Comparison of ENCODE assay signal across 8 cellular contexts in the genomic region with DNA sequence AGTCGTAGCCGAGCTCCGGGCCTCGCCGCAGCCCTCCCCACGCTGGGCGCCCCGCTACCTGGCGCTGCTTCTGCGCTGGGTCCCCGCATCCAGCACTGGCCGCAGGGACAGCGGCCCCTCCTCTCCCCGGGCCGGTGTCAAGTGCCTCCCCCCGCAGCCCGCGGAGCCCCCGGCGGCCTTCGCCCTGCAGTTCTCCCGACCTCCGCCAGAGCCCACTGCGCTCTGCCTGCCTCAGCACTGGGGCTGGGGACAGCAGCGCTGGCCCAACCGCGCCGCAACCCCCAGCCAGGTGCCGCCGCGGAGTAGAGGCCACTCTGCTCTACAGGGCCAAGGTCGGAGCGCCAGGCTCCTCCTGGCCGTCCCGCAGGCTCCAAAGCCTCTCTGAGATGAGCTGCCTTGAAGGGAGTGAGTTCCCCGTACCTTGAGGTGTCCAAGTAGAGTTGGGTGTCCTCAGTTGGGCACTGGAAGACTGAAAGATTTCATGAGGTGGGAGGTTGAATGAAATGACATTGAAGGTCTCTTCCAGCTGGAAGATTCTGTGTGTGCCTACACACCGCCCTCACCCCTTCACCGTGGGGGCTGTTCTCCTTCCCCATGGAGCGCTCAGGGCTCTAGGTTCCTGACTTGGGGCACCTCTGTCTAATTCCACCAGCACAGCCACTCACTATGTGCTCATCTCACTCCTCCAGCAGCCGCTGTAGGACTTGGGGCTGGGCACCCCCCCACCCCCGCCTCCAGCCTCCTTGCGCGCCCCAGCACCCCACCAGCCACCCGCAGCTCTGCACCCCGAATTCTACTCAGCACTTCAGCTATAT. TPM values are rescaled to one million over a fixed set of nuclear protein-coding genes. Genes with fewer than 3 reads are reported as not detected.
DNase-seq lines count a peak whose midpoint lies in the region; ATAC-seq and TF ChIP-seq lines count a peak whose summit lies in the region.

No MANE protein-coding gene starts in this region.

- no peak overlapping the region for H3K27ac Mint-ChIP-seq in H9
- peak overlapping the region; percentile 88 for H3K27ac Mint-ChIP-seq in activated naive CD8-positive, alpha-beta T cell treated with anti-CD3 and anti-CD28 coated beads, Interleukin-2, amount 10 ng/mL, durations not matched to agents 7 days and 5 days

- intact Hi-C loops in ovary (cut with DNase I) (loop anchor here in 1 of 4 donors (10.0 kb wide), 2 partner anchors 58 to 182 kb away; no protein-coding TSS in a partner anchor), thyroid gland (cut with DNase I) (loop anchor here (2.0 to 10.0 kb wide), 3 partner anchors 18 to 182 kb away; no protein-coding TSS in a partner anchor)

- H3T11ph ChIP-seq in H9 (ENCODE audit: low read length) = no peak overlapping the region

- peak overlapping the region; percentile 68 for H3K4me3 ChIP-seq in GM06990 (replicated peaks; ENCODE audit: low read depth, low read length)
- H3K4me3 ChIP-seq in MG63 = peak overlapping the region; percentile 54
- H3K4me3 ChIP-seq in cardiac muscle cell = peak overlapping the region; percentile 36
- H3K4me3 ChIP-seq in ovary = peak overlapping the region; percentile 73
- H3K4me3 ChIP-seq in thyroid gland (replicated peaks in 1 of 3) = peak overlapping the region in 2 of 3 donors; percentile 38 to 49

- peak overlapping the region; percentile 62 to 82 for H3K4me3 Mint-ChIP-seq in H9
- peak overlapping the region; percentile 88 for H3K4me3 Mint-ChIP-seq in activated naive CD8-positive, alpha-beta T cell treated with anti-CD3 and anti-CD28 coated beads, Interleukin-2, amount 10 ng/mL, durations not matched to agents 7 days and 5 days

- no peak overlapping the region; the same call in 1 of the 2 replicates for H3K14ac ChIP-seq in H9 (ENCODE audit: insufficient read depth, low read length)

- no peak overlapping the region for H2AFZ ChIP-seq in H9 (ENCODE audit: low read length)

- no peak overlapping the region for H3K23ac ChIP-seq in H9 (ENCODE audit: insufficient read length, low read depth, low read length)

- no peaks in the 10 kb centered on the region for H3K9me3 Mint-ChIP-seq in H9
- no peaks in the 10 kb centered on the region for H3K9me3 Mint-ChIP-seq in activated naive CD8-positive, alpha-beta T cell treated with anti-CD3 and anti-CD28 coated beads, Interleukin-2, amount 10 ng/mL, durations not matched to agents 7 days and 5 days

- POLR2A ChIA-PET in activated naive CD8-positive, alpha-beta T cell treated with anti-CD3 and anti-CD28 coated beads, Interleukin-2, amount 10 ng/mL, durations not matched to agents 7 days and 5 days (lab: Charles Lee) = interaction anchor here (0.5 to 2.2 kb wide), 8 partner anchors 8 to 140 kb away, joined by 3 to 5 read pairs (median 4); no protein-coding TSS in a partner anchor

- H4K5ac ChIP-seq in H9 (ENCODE audit: insufficient read length, low read depth, low read length) = no peak overlapping the region

- H3K79me1 ChIP-seq in H9 (ENCODE audit: insufficient read depth, low read depth, low read length, poor library complexity, severe bottlenecking) = no peaks in the 10 kb centered on the region

- no peak overlapping the region for H2AK5ac ChIP-seq in H9 (ENCODE audit: insufficient read length, low read length)

- no peak overlapping the region for H4K91ac ChIP-seq in H9 (ENCODE audit: insufficient read length, low read depth, low read length)

- TF ChIP-seq CTCF in GM06990 (IDR thresholded peaks at IDR 0.05; ENCODE audit: insufficient read depth, low read length, poor library complexity, severe bottlenecking) (peak; percentile 82), H9 (conservative IDR thresholded peaks at IDR 0.05) (peak; percentile 98), cardiac muscle cell (IDR thresholded peaks at IDR 0.05; ENCODE audit: low read depth, low read length) (peak; percentile 88), ovary (IDR thresholded peaks at IDR 0.05) (peak; percentile 86 to 99 (median 97)), thyroid gland (IDR thresholded peaks at IDR 0.05) (peak; percentile 91 to 99 (median 99))

- H3K27me3 ChIP-seq in GM06990 (replicated peaks; ENCODE audit: control insufficient read depth, insufficient read depth, low read length) (no peaks in the 10 kb centered on the region), H9 (ENCODE audit: insufficient read depth, low read length) (no peaks in the 10 kb centered on the region; the same call in 1 of the 2 replicates), MG63 (no peaks in the 10 kb centered on the region), cardiac muscle cell (no peaks in the 10 kb centered on the region), ovary (no peaks in the 10 kb centered on the region), thyroid gland (no peaks in the 10 kb centered on the region)

- H3K23me2 ChIP-seq in H9 (ENCODE audit: insufficient read length, low read depth, low read length, poor library complexity, severe bottlenecking) = peaks cover 6% of the 10 kb centered on the region

- ATAC-seq in activated naive CD8-positive, alpha-beta T cell treated with anti-CD3 and anti-CD28 coated beads, Interleukin-2, amount 10 ng/mL, durations not matched to agents 7 days and 5 days (ENCODE audit: low read depth) = peak; percentile 86

- no peak overlapping the region for H4K8ac ChIP-seq in H9 (replicated peaks; ENCODE audit: insufficient read length, low read depth, low read length)

- TF ChIP-seq POLR2A in ovary (IDR thresholded peaks at IDR 0.05) = peak; percentile 38
- peak in 1 of 2 donors; percentile 20 for TF ChIP-seq POLR2A in thyroid gland (IDR thresholded peaks at IDR 0.05)

- no peak overlapping the region for H2BK15ac ChIP-seq in H9 (ENCODE audit: low read depth, low read length)

- no peak overlapping the region for H3K56ac ChIP-seq in H9 (ENCODE audit: insufficient read length, low read depth, low read length)

- peaks cover 21 to 27% of the 10 kb centered on the region in 2 experiments for H3K4me1 Mint-ChIP-seq in H9
- peaks cover 30% of the 10 kb centered on the region for H3K4me1 Mint-ChIP-seq in activated naive CD8-positive, alpha-beta T cell treated with anti-CD3 and anti-CD28 coated beads, Interleukin-2, amount 10 ng/mL, durations not matched to agents 7 days and 5 days

- no peak overlapping the region for H2BK12ac ChIP-seq in H9 (ENCODE audit: insufficient read length, low read depth, low read length)

- H3K4me2 ChIP-seq in H9 (ENCODE audit: insufficient read depth, insufficient read length, low read length) = peak overlapping the region; percentile 50

- no peaks in the 10 kb centered on the region; the same call in 1 of the 2 replicates for H3K36me3 ChIP-seq in GM06990 (ENCODE audit: control insufficient read depth, insufficient read depth, low read length)
- H3K36me3 ChIP-seq in MG63 = no peaks in the 10 kb centered on the region
- H3K36me3 ChIP-seq in cardiac muscle cell = no peaks in the 10 kb centered on the region
- no peaks in the 10 kb centered on the region for H3K36me3 ChIP-seq in ovary
- H3K36me3 ChIP-seq in thyroid gland = no peaks in the 10 kb centered on the region

- H3K27me3 Mint-ChIP-seq in H9 (ENCODE audit: low read depth) = peaks cover 34% of the 10 kb centered on the region
- H3K27me3 Mint-ChIP-seq in activated naive CD8-positive, alpha-beta T cell treated with anti-CD3 and anti-CD28 coated beads, Interleukin-2, amount 10 ng/mL, durations not matched to agents 7 days and 5 days = no peaks in the 10 kb centered on the region

- H3K36me3 Mint-ChIP-seq in H9 (ENCODE audit: insufficient read depth in 1 of 3, low read depth in 3 of 3) = no peaks in the 10 kb centered on the region; a peak in 1 of 7 replicates
- no peaks in the 10 kb centered on the region for H3K36me3 Mint-ChIP-seq in activated naive CD8-positive, alpha-beta T cell treated with anti-CD3 and anti-CD28 coated beads, Interleukin-2, amount 10 ng/mL, durations not matched to agents 7 days and 5 days

- H4K20me1 ChIP-seq in H9 (ENCODE audit: control insufficient read depth, insufficient read depth, insufficient read length) = no peaks in the 10 kb centered on the region

- no peak overlapping the region for H3K4ac ChIP-seq in H9 (ENCODE audit: low read depth, low read length)

- no peaks in the 10 kb centered on the region for H3K4me1 ChIP-seq in H9 (ENCODE audit: insufficient read depth, low read length)
- peaks cover 15% of the 10 kb centered on the region for H3K4me1 ChIP-seq in cardiac muscle cell (ENCODE audit: low read depth)
- peaks cover 6% of the 10 kb centered on the region for H3K4me1 ChIP-seq in ovary (ENCODE audit: insufficient read depth)
- peaks cover 7 to 20% of the 10 kb centered on the region in 2 donors for H3K4me1 ChIP-seq in thyroid gland

- H2BK20ac ChIP-seq in H9 (ENCODE audit: low read depth, low read length, poor library complexity, severe bottlenecking) = no peak overlapping the region

- DNase-seq in GM06990 (ENCODE audit: extremely low read depth, insufficient read length) (peak; percentile 88), H9 (peak; percentile 94), MG63 (peak; percentile 82), SKM-1 (lab: John Stamatoyannopoulos, UW; ENCODE audit: unreplicated experiment) (peak; percentile 66), cardiac muscle cell (ENCODE audit: low read depth in 1 of 2, low spot score in 1 of 2) (peak; percentile 88 to 95), ovary (peak; percentile 78 to 87 (median 83)), thyroid gland (peak; percentile 84 to 86)
- peak; percentile 89 for DNase-seq in activated naive CD8-positive, alpha-beta T cell treated with anti-CD3 and anti-CD28 coated beads, Interleukin-2, amount 10 ng/mL, durations not matched to agents 7 days and 5 days

- H3K27ac ChIP-seq in H9 (ENCODE audit: insufficient read length, low read depth, low read length) (no peak overlapping the region), cardiac muscle cell (no peak overlapping the region), ovary (peak overlapping the region; percentile 75 to 77), thyroid gland (peak overlapping the region in 2 of 3 donors; percentile 46 to 77)

- no peak overlapping the region for H2BK120ac ChIP-seq in H9 (ENCODE audit: low read depth, low read length, poor library complexity, severe bottlenecking)

- no peak overlapping the region for H3K9ac ChIP-seq in H9 (ENCODE audit: extremely low read depth, insufficient read length, low read length)

- no peak overlapping the region for H3K18ac ChIP-seq in H9 (ENCODE audit: insufficient read length, low read depth, low read length)

- H3K9me3 ChIP-seq in H9 (ENCODE audit: control insufficient read depth, low read depth, low read length) (no peaks in the 10 kb centered on the region), MG63 (no peaks in the 10 kb centered on the region), cardiac muscle cell (ENCODE audit: low read depth) (no peaks in the 10 kb centered on the region), ovary (no peaks in the 10 kb centered on the region), thyroid gland (no peaks in the 10 kb centered on the region)

- no peak for TF ChIP-seq EP300 in ovary (IDR thresholded peaks at IDR 0.05)

- no CpG with 5 or more reads among the region's 45 CpGs for WGBS in H9 (ENCODE audit: extremely low coverage, insufficient read length, low lambda C conversion rate)
- 18 to 28% (median 20%) methylated on average over 33 to 45 of the region's 45 CpGs for WGBS in ovary, 3 donors
- WGBS in thyroid gland, 2 donors = 23 to 35% methylated on average over 20 to 39 of the region's 45 CpGs

- H3K79me2 ChIP-seq in H9 (ENCODE audit: insufficient read depth, low read length) = no peaks in the 10 kb centered on the region

- no peak overlapping the region for H2BK5ac ChIP-seq in H9 (ENCODE audit: insufficient read length, low read length)

RNA-seq across cellular contexts. Expression of a gene that starts 0.9 kb away (rescaled TPM):
- total RNA-seq in H9 (2021) = 207 and 215 TPM in 2 replicates
- total RNA-seq in MG63 (2014; rRNA removed; shearing (Covaris generic); ENCODE audit: low replicate concordance) = 6.0 and 9.2 TPM in 2 replicates
- 10 to 100 TPM; 76.7 to 84.7 TPM for total RNA-seq in activated naive CD8-positive, alpha-beta T cell treated with anti-CD3 and anti-CD28 coated beads, Interleukin-2, amount 10 ng/mL, durations not matched to agents 7 days and 5 days
- 90.6 and 116 TPM in 2 replicates for total RNA-seq in cardiac muscle cell
- 52.9 and 65.4 TPM in 2 replicates for polyA plus RNA-seq in cardiac muscle cell
- total RNA-seq in ovary = 10 to 100 TPM; 14.3 to 72.7 (median 47.4) TPM
- polyA plus RNA-seq in ovary = 10 to 100 TPM; 11.3 to 17.3 TPM
- total RNA-seq in thyroid gland = 10 to 100 TPM; 17.3 to 40.9 (median 18.8) TPM

Comparison
In these comparisons a context has a peak if more than half of its experiments do, and no peak if none do; other contexts are left out.
1. H3K27ac ChIP-seq: peak in ovary (2 of 2) and thyroid gland (2 of 3); none in H9 (single experiment) and cardiac muscle cell (single experiment).
2. Peak in every context shown above with its lines, with median percentiles within 50 percentile points of each other: DNase-seq, H3K4me3 ChIP-seq and CTCF ChIP-seq.